ENCODE assay signal across 8 cellular contexts in genomic region chr12:63712376-63712974, GRCh38. TPM values are rescaled to one million over a fixed set of nuclear protein-coding genes. Genes with fewer than 3 reads are reported as not detected.
A peak's percentile ranks its signal among the peaks of the same experiment; 100 is the strongest.
DNase-seq lines count a peak whose midpoint lies in the region; ATAC-seq, FAIRE-seq and TF ChIP-seq lines count a peak whose summit lies in the region.
"Not testable (repeated sequence)": the region's sequence is repeated elsewhere in the genome, so short reads cannot be mapped to it uniquely, and the experiment has no call there.
"Had no signal": no experiment of that assay in that cellular context is flagged by ENCODE, and none has a peak within 500 bp of the region (broad histone marks: within the 10 kb centered on the region; RNA-seq: fewer than 3 reads in every experiment).

No MANE protein-coding gene starts in this region.

- FAIRE-seq in H54 (lab: Jason Lieb, UNC): peak; percentile 48

- not testable (repeated sequence) for TF ChIP-seq POLR2A in H54 (IDR thresholded peaks at IDR 0.05; ENCODE audit: low read depth, low read length)

- H3K4me3 ChIP-seq in astrocyte of the spinal cord (ENCODE audit: low read depth, low read length): not testable (repeated sequence)

- not testable (repeated sequence) for DNase-seq in H54 (ENCODE audit: insufficient read length, low spot score)
- DNase-seq in SK-N-DZ (ENCODE audit: low spot score): peak; percentile 68
- DNase-seq in astrocyte of the spinal cord (ENCODE audit: low read depth, low spot score): peak; percentile 0
- peak; percentile 0 for DNase-seq in hepatic stellate cell (ENCODE audit: low spot score)

- ATAC-seq in GM18502 (IDR thresholded peaks at IDR 0.05; ENCODE audit: poor library complexity, unreplicated experiment): peak; percentile 49
- peak; percentile 50 for ATAC-seq in GM19455 (IDR thresholded peaks at IDR 0.05; ENCODE audit: unreplicated experiment)
- peak; percentile 45 for ATAC-seq in HG03342 (IDR thresholded peaks at IDR 0.05; ENCODE audit: unreplicated experiment)

- not testable (repeated sequence) for TF ChIP-seq CTCF in astrocyte of the spinal cord (IDR thresholded peaks at IDR 0.05; ENCODE audit: low read depth, low read length)

- in situ Hi-C loops in astrocyte of the spinal cord (cut with HindIII; ENCODE audit: low sequenced_read_pairs): not testable (repeated sequence)

RNA-seq across cellular contexts. Expression of gene DPY19L2, which starts 44.2 kb away (rescaled TPM):
- 1.9 and 5.0 TPM in 2 replicates for polyA plus RNA-seq in SK-N-DZ (2014; cell fraction: cytosol; rRNA removed)
- polyA plus RNA-seq in SK-N-DZ (2014; cell fraction: nucleus; rRNA removed): 7.0 and 20.4 TPM in 2 replicates
- polyA plus RNA-seq: CD14-positive monocyte had no signal
